Comparison of ENCODE assay signal across 29 cellular contexts in the genomic region with DNA sequence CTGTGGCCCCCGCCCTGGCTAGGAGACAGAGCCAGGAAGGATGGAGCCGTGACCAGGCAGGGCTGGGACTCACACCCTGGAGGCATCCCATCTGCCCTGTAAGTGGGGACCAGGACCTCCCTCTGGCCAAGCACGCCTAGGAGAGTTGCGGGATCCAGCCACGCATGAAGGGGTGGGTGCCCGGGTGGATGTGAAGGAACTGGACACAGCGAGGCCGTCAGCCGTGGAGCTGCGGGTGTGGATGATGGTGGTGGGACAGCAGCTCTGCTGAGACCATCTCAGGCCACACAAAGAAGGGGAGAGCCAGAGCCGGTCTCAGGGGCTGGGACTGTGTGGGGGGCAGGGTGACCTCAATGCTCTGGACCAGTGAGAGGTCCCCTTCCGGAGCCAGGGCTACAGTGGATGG.
"Had no signal": no experiment of that assay in that cellular context is flagged by ENCODE, and none has a peak within 500 bp of the region (broad histone marks: within the 10 kb centered on the region; RNA-seq: fewer than 3 reads in every experiment).

No MANE protein-coding gene starts in this region.

- H3K4me1 ChIP-seq: heart right ventricle, lower lobe of right lung, psoas muscle, spleen, vagina had no signal

- H3K27ac Mint-ChIP-seq: mesothelial cell of epicardium; naive B cell; nephron; stimulated activated memory B cell treated with anti-CD40 and anti-IgM and Interleukin-4, amounts not matched to agents 10 μg/mL and 1 μg/mL and 100 μg/mL, for 72 hours; stimulated activated naive CD8-positive, alpha-beta T cell treated with anti-CD3 and anti-CD28 coated beads, Interleukin-15, amount 100 ng/mL, for 72 hours; type B pancreatic cell had no signal

- DNase-seq: heart right ventricle; islet precursor cell; kidney glomerular epithelial cell; left cardiac atrium; left ventricle myocardium superior; lower lobe of right lung; mammary epithelial cell; mesendoderm; naive B cell; occipital lobe; ovary; small intestine; spleen; stimulated activated CD4-positive, alpha-beta T cell treated with anti-CD3 and anti-CD28 coated beads, Interleukin-4, amount 100 ng/mL, for 24 hours; stimulated activated naive CD4-positive, alpha-beta T cell treated with Interleukin-2 at 50 U/mL for 16 hours; stimulated activated naive CD8-positive, alpha-beta T cell treated with anti-CD3 and anti-CD28 coated beads, Interleukin-15, amount 100 ng/mL, for 72 hours; substantia nigra had no signal

- ATAC-seq: heart right ventricle; left cardiac atrium; left lobe of liver; left ventricle myocardium superior; lower lobe of right lung; psoas muscle; sciatic nerve; stimulated activated memory B cell treated with anti-CD40 and anti-IgM and Interleukin-4, amounts not matched to agents 10 μg/mL and 1 μg/mL and 100 μg/mL, for 72 hours; stimulated activated naive CD8-positive, alpha-beta T cell treated with anti-CD3 and anti-CD28 coated beads, Interleukin-15, amount 100 ng/mL, for 72 hours had no signal

- H3K9me3 ChIP-seq: heart right ventricle, lower lobe of right lung, neutrophil, ovary, psoas muscle, spleen, tibial nerve, vagina had no signal

- H3K27ac ChIP-seq: heart right ventricle, hepatocyte, lower lobe of right lung, neutrophil, ovary, psoas muscle, spleen, tibial nerve, vagina had no signal

- H3K4me2 ChIP-seq: hepatocyte had no signal

- H3K36me3 Mint-ChIP-seq: mesothelial cell of epicardium; naive B cell; stimulated activated memory B cell treated with anti-CD40 and anti-IgM and Interleukin-4, amounts not matched to agents 10 μg/mL and 1 μg/mL and 100 μg/mL, for 72 hours; type B pancreatic cell had no signal

- H3K4me3 ChIP-seq: heart right ventricle, hepatocyte, lower lobe of right lung, ovary, psoas muscle, spleen, tibial nerve, vagina had no signal

- H3K27me3 ChIP-seq: hepatocyte, ovary, tibial nerve, vagina had no signal

- H3K27me3 Mint-ChIP-seq: naive B cell; stimulated activated memory B cell treated with anti-CD40 and anti-IgM and Interleukin-4, amounts not matched to agents 10 μg/mL and 1 μg/mL and 100 μg/mL, for 72 hours had no signal

- H3K4me3 Mint-ChIP-seq: mesothelial cell of epicardium; naive B cell; nephron; neural crest cell; stimulated activated memory B cell treated with anti-CD40 and anti-IgM and Interleukin-4, amounts not matched to agents 10 μg/mL and 1 μg/mL and 100 μg/mL, for 72 hours; stimulated activated naive CD8-positive, alpha-beta T cell treated with anti-CD3 and anti-CD28 coated beads, Interleukin-15, amount 100 ng/mL, for 72 hours; type B pancreatic cell had no signal

- H3K4me1 Mint-ChIP-seq: mesothelial cell of epicardium; naive B cell; nephron; stimulated activated memory B cell treated with anti-CD40 and anti-IgM and Interleukin-4, amounts not matched to agents 10 μg/mL and 1 μg/mL and 100 μg/mL, for 72 hours; stimulated activated naive CD8-positive, alpha-beta T cell treated with anti-CD3 and anti-CD28 coated beads, Interleukin-15, amount 100 ng/mL, for 72 hours had no signal

- H2AFZ ChIP-seq: hepatocyte had no signal

- H3K36me3 ChIP-seq: heart right ventricle, lower lobe of right lung, neutrophil, ovary, spleen, tibial nerve, vagina had no signal

- H3K9me3 Mint-ChIP-seq: mesothelial cell of epicardium; naive B cell; neural crest cell; stimulated activated naive CD8-positive, alpha-beta T cell treated with anti-CD3 and anti-CD28 coated beads, Interleukin-15, amount 100 ng/mL, for 72 hours; type B pancreatic cell had no signal
